Comparison of ENCODE assay signal across 32 cellular contexts in the genomic region with DNA sequence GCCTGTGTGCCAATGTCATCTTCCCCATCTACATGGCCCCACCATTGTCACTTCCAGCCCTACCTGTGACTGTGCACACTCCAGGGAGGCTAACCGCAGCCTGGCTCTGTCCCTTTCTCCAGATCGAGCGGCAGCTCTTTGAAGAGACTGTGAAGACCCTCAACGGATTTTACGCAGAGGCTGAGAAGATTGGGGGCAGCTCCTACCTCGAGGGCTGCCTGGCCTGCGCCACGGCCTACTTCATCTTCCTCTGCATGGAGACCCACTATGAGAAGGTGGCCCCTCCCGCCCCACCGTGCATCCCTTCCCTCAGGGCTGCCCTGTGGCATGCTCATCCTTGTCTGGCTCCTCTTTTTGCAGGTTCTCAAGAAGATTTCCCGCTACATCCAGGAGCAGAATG. TPM values are rescaled to one million over a fixed set of nuclear protein-coding genes. Genes with fewer than 3 reads are reported as not detected.
"Had no signal": no experiment of that assay in that cellular context is flagged by ENCODE, and none has a peak within 500 bp of the region (broad histone marks: within the 10 kb centered on the region; RNA-seq: fewer than 3 reads in every experiment).

No MANE protein-coding gene starts in this region.

- H3K36me3 Mint-ChIP-seq: naive B cell; natural killer cell treated with Interleukin-12 subunit alpha and Interleukin-12 subunit beta and Interleukin-15 and Interleukin-18, amount 100 ng/mL, for 72 hours; stimulated activated memory B cell treated with anti-CD40 and anti-IgM and Interleukin-4, amounts not matched to agents 10 μg/mL and 1 μg/mL and 100 μg/mL, for 72 hours; type B pancreatic cell had no signal

- H3K9me3 ChIP-seq: neutrophil, pancreas, prostate gland, right atrium auricular region, right lobe of liver, sigmoid colon, suprapubic skin, testis, tibial artery, transverse colon, upper lobe of right lung, uterus had no signal

- H3K4me1 ChIP-seq: right lobe of liver, testis, uterus had no signal

- H3K4me3 ChIP-seq: pancreas, prostate gland, right atrium auricular region, right lobe of liver, sigmoid colon, suprapubic skin, testis, tibial artery, transverse colon, upper lobe of right lung, uterus had no signal

- H3K27ac ChIP-seq: neutrophil, pancreas, prostate gland, right atrium auricular region, right lobe of liver, sigmoid colon, suprapubic skin, testis, tibial artery, transverse colon, upper lobe of right lung, uterus had no signal

- DNase-seq: naive B cell; naive thymus-derived CD8-positive, alpha-beta T cell; nephron progenitor cell; nucleus accumbens; pancreas; retina; right lobe of liver; sigmoid colon; small intestine; stimulated activated CD4-positive, alpha-beta T cell treated with anti-CD3 and anti-CD28 coated beads, Interleukin-12 subunit alpha, Interleukin-12 subunit beta, amount 100 ng/mL, for 4 hours; stimulated activated CD4-positive, alpha-beta T cell treated with anti-CD3 and anti-CD28 coated beads, Interleukin-1b, Interleukin-23, amount 100 ng/mL, for 48 hours; stimulated activated CD4-positive, alpha-beta T cell treated with anti-CD3 and anti-CD28 coated beads, Interleukin-4, amount 100 ng/mL, for 1 hour; stimulated activated CD4-positive, alpha-beta T cell treated with anti-CD3 and anti-CD28 coated beads, Interleukin-4, amount 100 ng/mL, for 4 hours; stimulated activated CD8-positive, alpha-beta memory T cell treated with anti-CD3 and anti-CD28 coated beads, Interleukin-4, amount 100 ng/mL, for 48 hours; stimulated activated naive CD4-positive, alpha-beta T cell; stimulated activated naive CD8-positive, alpha-beta T cell treated with anti-CD3 and anti-CD28 coated beads, Interleukin-15, amount 100 ng/mL, for 72 hours; stimulated activated naive CD8-positive, alpha-beta T cell treated with anti-CD3 and anti-CD28 coated beads, Interleukin-15, Interleukin-2, amounts not matched to agents 100 U/mL and 50 U/mL, for 24 hours; substantia nigra; testis; tibial artery; transverse colon; upper lobe of right lung; uterus had no signal

- H3K4me1 Mint-ChIP-seq: neural crest cell; stimulated activated memory B cell treated with anti-CD40 and anti-IgM and Interleukin-4, amounts not matched to agents 10 μg/mL and 1 μg/mL and 100 μg/mL, for 72 hours had no signal

- ATAC-seq: naive thymus-derived CD8-positive, alpha-beta T cell; natural killer cell treated with Interleukin-12 subunit alpha and Interleukin-12 subunit beta and Interleukin-15 and Interleukin-18, amount 100 ng/mL, for 72 hours; pancreas; right lobe of liver; stimulated activated memory B cell treated with anti-CD40 and anti-IgM and Interleukin-4, amounts not matched to agents 10 μg/mL and 1 μg/mL and 100 μg/mL, for 72 hours; stimulated activated naive CD8-positive, alpha-beta T cell treated with anti-CD3 and anti-CD28 coated beads, Interleukin-15, amount 100 ng/mL, for 72 hours; stimulated activated naive CD8-positive, alpha-beta T cell treated with anti-CD3 and anti-CD28 coated beads, Interleukin-15, Interleukin-2, amounts not matched to agents 100 U/mL and 50 U/mL, for 24 hours; upper lobe of right lung had no signal

- H3K4me3 Mint-ChIP-seq: naive B cell; naive thymus-derived CD8-positive, alpha-beta T cell; natural killer cell treated with Interleukin-12 subunit alpha and Interleukin-12 subunit beta and Interleukin-15 and Interleukin-18, amount 100 ng/mL, for 72 hours; nephron progenitor cell; neural crest cell; stimulated activated memory B cell treated with anti-CD40 and anti-IgM and Interleukin-4, amounts not matched to agents 10 μg/mL and 1 μg/mL and 100 μg/mL, for 72 hours; stimulated activated naive CD8-positive, alpha-beta T cell treated with anti-CD3 and anti-CD28 coated beads, Interleukin-15, amount 100 ng/mL, for 72 hours; type B pancreatic cell had no signal

- H3K27me3 Mint-ChIP-seq: naive thymus-derived CD8-positive, alpha-beta T cell; natural killer cell treated with Interleukin-12 subunit alpha and Interleukin-12 subunit beta and Interleukin-15 and Interleukin-18, amount 100 ng/mL, for 72 hours; stimulated activated naive CD8-positive, alpha-beta T cell treated with anti-CD3 and anti-CD28 coated beads, Interleukin-15, amount 100 ng/mL, for 72 hours had no signal

- H3K36me3 ChIP-seq: neutrophil, pancreas, prostate gland, right atrium auricular region, right lobe of liver, sigmoid colon, suprapubic skin, tibial artery, transverse colon, upper lobe of right lung, uterus had no signal

- H3K27ac Mint-ChIP-seq: naive B cell; nephron progenitor cell; stimulated activated memory B cell treated with anti-CD40 and anti-IgM and Interleukin-4, amounts not matched to agents 10 μg/mL and 1 μg/mL and 100 μg/mL, for 72 hours; stimulated activated naive CD8-positive, alpha-beta T cell treated with anti-CD3 and anti-CD28 coated beads, Interleukin-15, amount 100 ng/mL, for 72 hours; type B pancreatic cell had no signal

- H3K9me3 Mint-ChIP-seq: naive B cell; naive thymus-derived CD8-positive, alpha-beta T cell; natural killer cell treated with Interleukin-12 subunit alpha and Interleukin-12 subunit beta and Interleukin-15 and Interleukin-18, amount 100 ng/mL, for 72 hours; nephron progenitor cell; neural crest cell; stimulated activated memory B cell treated with anti-CD40 and anti-IgM and Interleukin-4, amounts not matched to agents 10 μg/mL and 1 μg/mL and 100 μg/mL, for 72 hours; stimulated activated naive CD8-positive, alpha-beta T cell treated with anti-CD3 and anti-CD28 coated beads, Interleukin-15, amount 100 ng/mL, for 72 hours; type B pancreatic cell had no signal

- H3K27me3 ChIP-seq: pancreas, right atrium auricular region, right lobe of liver, testis, transverse colon, uterus had no signal

RNA-seq across cellular contexts. Expression of a gene that starts 14.2 kb away (rescaled TPM):
- total RNA-seq: skeletal muscle tissue had no signal
